ENCODE assay signal across 11 cellular contexts in genomic region chr15:48191574-48192225, GRCh38. TPM values are rescaled to one million over a fixed set of nuclear protein-coding genes. Genes with fewer than 3 reads are reported as not detected.
A peak's percentile ranks its signal among the peaks of the same experiment; 100 is the strongest.
DNase-seq lines count a peak whose midpoint lies in the region; ATAC-seq, FAIRE-seq and TF ChIP-seq lines count a peak whose summit lies in the region.
"Had no signal": no experiment of that assay in that cellular context is flagged by ENCODE, and none has a peak within 500 bp of the region (broad histone marks: within the 10 kb centered on the region; RNA-seq: fewer than 3 reads in every experiment).

Gene CTXN2, plus strand, starts transcription at chr15:48191665. Its CDS starts 9,636 bp downstream, at chr15:48201301.

- no peak for TF ChIP-seq CTCF in GM20000 (IDR thresholded peaks at IDR 0.05; ENCODE audit: extremely low read depth, missing control alignments)

- no peaks in the 10 kb centered on the region for H3K36me3 Mint-ChIP-seq in T-helper 1 cell treated with Interleukin-12 subunit alpha and Interleukin-12 subunit beta and Interleukin-4 antibody, amounts not matched to agents 30 μg/mL and 1 μg/mL, for 36 hours (ENCODE audit: low read depth)
- no peaks in the 10 kb centered on the region for H3K36me3 Mint-ChIP-seq in stimulated activated memory B cell treated with anti-CD40 and anti-IgM and Interleukin-4, amounts not matched to agents 10 μg/mL and 1 μg/mL and 100 μg/mL, for 72 hours

- FAIRE-seq in frontal cortex (lab: Jason Lieb, UNC), result no peak

- DNase-seq in T-helper 1 cell, result no peak
- DNase-seq in iris pigment epithelial cell (ENCODE audit: low read depth), result peak; percentile 10
- DNase-seq in frontal cortex (ENCODE audit: low spot score in 2 of 2), result no peak
- DNase-seq in GM20000 (ENCODE audit: low spot score), result no peak
- DNase-seq: AML-193 had no signal

- H3K9me3 Mint-ChIP-seq in T-helper 1 cell treated with Interleukin-12 subunit alpha and Interleukin-12 subunit beta and Interleukin-4 antibody, amounts not matched to agents 30 μg/mL and 1 μg/mL, for 36 hours, result no peaks in the 10 kb centered on the region
- H3K9me3 Mint-ChIP-seq in stimulated activated memory B cell treated with anti-CD40 and anti-IgM and Interleukin-4, amounts not matched to agents 10 μg/mL and 1 μg/mL and 100 μg/mL, for 72 hours, result no peaks in the 10 kb centered on the region

- H3K4me1 Mint-ChIP-seq in T-helper 1 cell treated with Interleukin-12 subunit alpha and Interleukin-12 subunit beta and Interleukin-4 antibody, amounts not matched to agents 30 μg/mL and 1 μg/mL, for 36 hours (ENCODE audit: low read depth), result peaks cover 3% of the 10 kb centered on the region
- H3K4me1 Mint-ChIP-seq in stimulated activated memory B cell treated with anti-CD40 and anti-IgM and Interleukin-4, amounts not matched to agents 10 μg/mL and 1 μg/mL and 100 μg/mL, for 72 hours, result no peaks in the 10 kb centered on the region

- peak within 1 kb of the TSS; percentile 61 for H3K27ac ChIP-seq in angular gyrus (ENCODE audit: low read depth, low read length)

- peak within 1 kb of the TSS; percentile 39 for H3K4me3 Mint-ChIP-seq in T-helper 1 cell treated with Interleukin-12 subunit alpha and Interleukin-12 subunit beta and Interleukin-4 antibody, amounts not matched to agents 30 μg/mL and 1 μg/mL, for 36 hours
- peak within 1 kb of the TSS; percentile 37 for H3K4me3 Mint-ChIP-seq in stimulated activated memory B cell treated with anti-CD40 and anti-IgM and Interleukin-4, amounts not matched to agents 10 μg/mL and 1 μg/mL and 100 μg/mL, for 72 hours

- no peak for ATAC-seq in stimulated activated memory B cell treated with anti-CD40 and anti-IgM and Interleukin-4, amounts not matched to agents 10 μg/mL and 1 μg/mL and 100 μg/mL, for 72 hours
- no peak for ATAC-seq in GM19395 (IDR thresholded peaks at IDR 0.05; ENCODE audit: unreplicated experiment)
- ATAC-seq: Right ventricle myocardium inferior had no signal

- no peak within 1 kb of the TSS for H3K27ac Mint-ChIP-seq in T-helper 1 cell treated with Interleukin-12 subunit alpha and Interleukin-12 subunit beta and Interleukin-4 antibody, amounts not matched to agents 30 μg/mL and 1 μg/mL, for 36 hours
- no peak within 1 kb of the TSS for H3K27ac Mint-ChIP-seq in stimulated activated memory B cell treated with anti-CD40 and anti-IgM and Interleukin-4, amounts not matched to agents 10 μg/mL and 1 μg/mL and 100 μg/mL, for 72 hours

- H3K27me3 Mint-ChIP-seq in T-helper 1 cell treated with Interleukin-12 subunit alpha and Interleukin-12 subunit beta and Interleukin-4 antibody, amounts not matched to agents 30 μg/mL and 1 μg/mL, for 36 hours (ENCODE audit: low read depth), result peaks cover 44% of the 10 kb centered on the region
- H3K27me3 Mint-ChIP-seq in stimulated activated memory B cell treated with anti-CD40 and anti-IgM and Interleukin-4, amounts not matched to agents 10 μg/mL and 1 μg/mL and 100 μg/mL, for 72 hours, result peaks cover 44% of the 10 kb centered on the region

RNA-seq across cellular contexts. Expression of gene CTXN2, which starts in this region (rescaled TPM):
- total RNA-seq in frontal cortex, result 0.82 TPM
- total RNA-seq: endothelial cell of umbilical vein, Right ventricle myocardium inferior had no signal
